ENCODE assay signal across 23 cellular contexts in the genomic region with DNA sequence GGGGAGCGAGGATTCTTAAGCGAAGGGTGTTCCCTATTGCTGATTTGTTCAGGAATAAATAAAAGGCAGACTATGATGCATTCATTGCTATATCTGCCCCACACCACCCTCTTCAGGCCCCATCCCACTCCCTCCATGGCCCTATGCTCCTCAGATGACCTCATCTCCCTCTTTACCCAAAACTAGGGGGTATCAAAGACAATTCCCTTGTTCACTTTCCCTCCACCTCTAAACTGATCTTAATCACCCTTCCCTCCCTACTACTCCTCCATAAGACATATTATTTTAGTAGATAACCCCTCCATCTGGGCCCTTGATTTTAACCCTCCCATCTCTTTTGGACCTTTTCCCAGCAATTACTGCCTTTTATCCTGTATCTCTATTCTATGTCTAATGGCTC.
"Had no signal": no experiment of that assay in that cellular context is flagged by ENCODE, and none has a peak within 500 bp of the region (broad histone marks: within the 10 kb centered on the region; RNA-seq: fewer than 3 reads in every experiment).

No MANE protein-coding gene starts in this region.

- H3K4me2 ChIP-seq: neural progenitor cell had no signal

- H3K27me3 ChIP-seq: neural progenitor cell, ovary, sigmoid colon, stomach, thyroid gland, transverse colon, upper lobe of right lung, uterus had no signal

- H3K4me3 ChIP-seq: neural progenitor cell, ovary, psoas muscle, right lobe of liver, sigmoid colon, stomach, thoracic aorta, thyroid gland, transverse colon, upper lobe of right lung, uterus had no signal

- H3K27ac ChIP-seq: neural progenitor cell, ovary, parathyroid adenoma, psoas muscle, right lobe of liver, sigmoid colon, stomach, thoracic aorta, thyroid gland, transverse colon, upper lobe of right lung, uterus had no signal

- H3K9ac ChIP-seq: neural progenitor cell, parathyroid adenoma had no signal

- ATAC-seq: naive thymus-derived CD4-positive, alpha-beta T cell; psoas muscle; right cardiac atrium; right lobe of liver; stimulated activated naive B cell treated with anti-CD40 and anti-IgM and Interleukin-4, amounts not matched to agents 10 μg/mL and 1 μg/mL and 100 μg/mL, for 72 hours; upper lobe of right lung had no signal

- H3K36me3 ChIP-seq: neural progenitor cell, ovary, right lobe of liver, sigmoid colon, stomach, thoracic aorta, thyroid gland, transverse colon, upper lobe of right lung had no signal

- H3K9me3 ChIP-seq: ovary, psoas muscle, right lobe of liver, stomach, thoracic aorta, thyroid gland, transverse colon, upper lobe of right lung, uterus had no signal

- DNase-seq: naive thymus-derived CD4-positive, alpha-beta T cell; occipital lobe; ovary; posterior cingulate gyrus; psoas muscle; right cardiac atrium; right lobe of liver; sigmoid colon; small intestine; stimulated activated CD4-positive, alpha-beta T cell treated with anti-CD3 and anti-CD28 coated beads, Interleukin-15, amount 100 ng/mL, for 24 hours; stimulated activated CD4-positive, alpha-beta T cell treated with anti-CD3 and anti-CD28 coated beads, Interleukin-2, amount 100 ng/mL, for 24 hours; stimulated activated CD4-positive, alpha-beta T cell treated with anti-CD3 and anti-CD28 coated beads, Interleukin-2, amount 100 ng/mL, for 48 hours; stimulated activated CD4-positive, alpha-beta T cell treated with anti-CD3 and anti-CD28 coated beads, Interleukin-4, amount 100 ng/mL, for 24 hours; stimulated activated naive B cell treated with anti-CD40 and anti-IgM and Interleukin-4, amounts not matched to agents 10 μg/mL and 1 μg/mL and 100 μg/mL, for 72 hours; stimulated activated naive CD4-positive, alpha-beta T cell treated with Interleukin-2 at 50 U/mL for 16 hours; stomach; thyroid gland; transverse colon; upper lobe of right lung; uterus had no signal

- H3K79me2 ChIP-seq: parathyroid adenoma had no signal

- H2AFZ ChIP-seq: parathyroid adenoma had no signal

- FAIRE-seq: small intestine had no signal

- H3K4me1 ChIP-seq: neural progenitor cell, parathyroid adenoma, psoas muscle, right lobe of liver, sigmoid colon, stomach, thyroid gland, transverse colon, upper lobe of right lung, uterus had no signal
